ENCODE assay signal across 20 cellular contexts in the genomic region with DNA sequence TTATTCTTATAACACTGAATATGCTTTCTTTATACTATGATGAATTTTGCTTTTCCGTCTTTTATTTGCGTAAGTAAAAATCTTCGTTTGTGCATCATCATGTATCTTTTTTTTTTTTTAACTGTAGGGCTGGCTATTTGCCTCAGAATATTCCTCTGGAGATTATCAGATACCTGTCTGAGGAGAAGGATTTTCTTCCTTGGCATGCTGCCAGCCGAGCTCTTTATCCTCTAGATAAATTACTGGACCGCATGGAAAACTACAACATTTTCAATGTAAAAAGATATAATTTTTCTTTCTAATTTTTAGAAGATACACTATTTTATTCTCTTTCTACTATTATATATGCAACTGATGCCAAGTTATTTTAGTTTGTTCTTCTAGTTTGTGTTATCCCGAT.
"Had no signal": no experiment of that assay in that cellular context is flagged by ENCODE, and none has a peak within 500 bp of the region (broad histone marks: within the 10 kb centered on the region; RNA-seq: fewer than 3 reads in every experiment).

No MANE protein-coding gene starts in this region.

- H3K27ac Mint-ChIP-seq: natural killer cell; stimulated activated memory B cell treated with anti-CD40 and anti-IgM and Interleukin-4, amounts not matched to agents 10 μg/mL and 1 μg/mL and 100 μg/mL, for 72 hours; stimulated activated naive CD8-positive, alpha-beta T cell treated with anti-CD3 and anti-CD28 coated beads, Interleukin-15, Interleukin-2, amounts not matched to agents 100 ng/mL and 50 ng/mL, for 24 hours had no signal

- ATAC-seq: esophagus mucosa; gastroesophageal sphincter; left lobe of liver; mucosa of descending colon; natural killer cell; sciatic nerve; stimulated activated memory B cell treated with anti-CD40 and anti-IgM and Interleukin-4, amounts not matched to agents 10 μg/mL and 1 μg/mL and 100 μg/mL, for 72 hours had no signal

- H3K9me3 Mint-ChIP-seq: neural crest cell; stimulated activated memory B cell treated with anti-CD40 and anti-IgM and Interleukin-4, amounts not matched to agents 10 μg/mL and 1 μg/mL and 100 μg/mL, for 72 hours had no signal

- H3K4me1 Mint-ChIP-seq: natural killer cell; neural crest cell; stimulated activated memory B cell treated with anti-CD40 and anti-IgM and Interleukin-4, amounts not matched to agents 10 μg/mL and 1 μg/mL and 100 μg/mL, for 72 hours had no signal

- H3K4me3 Mint-ChIP-seq: natural killer cell; neural crest cell; stimulated activated memory B cell treated with anti-CD40 and anti-IgM and Interleukin-4, amounts not matched to agents 10 μg/mL and 1 μg/mL and 100 μg/mL, for 72 hours; stimulated activated naive CD8-positive, alpha-beta T cell treated with anti-CD3 and anti-CD28 coated beads, Interleukin-15, Interleukin-2, amounts not matched to agents 100 ng/mL and 50 ng/mL, for 24 hours had no signal

- H3K36me3 Mint-ChIP-seq: natural killer cell; stimulated activated memory B cell treated with anti-CD40 and anti-IgM and Interleukin-4, amounts not matched to agents 10 μg/mL and 1 μg/mL and 100 μg/mL, for 72 hours had no signal

- H3K27me3 Mint-ChIP-seq: stimulated activated memory B cell treated with anti-CD40 and anti-IgM and Interleukin-4, amounts not matched to agents 10 μg/mL and 1 μg/mL and 100 μg/mL, for 72 hours; stimulated activated naive CD8-positive, alpha-beta T cell treated with anti-CD3 and anti-CD28 coated beads, Interleukin-15, Interleukin-2, amounts not matched to agents 100 ng/mL and 50 ng/mL, for 24 hours had no signal

- DNase-seq: effector CD8-positive, alpha-beta T cell; glutamatergic neuron; islet precursor cell; mammary epithelial cell; mucosa of descending colon; natural killer cell; posterior cingulate gyrus; spleen; stimulated activated CD4-positive, alpha-beta T cell treated with anti-CD3 and anti-CD28 coated beads, Interleukin-15, amount 100 ng/mL, for 24 hours; stimulated activated CD4-positive, alpha-beta T cell treated with anti-CD3 and anti-CD28 coated beads, Interleukin-1b, Interleukin-23, amount 100 ng/mL, for 48 hours; stimulated activated CD4-positive, alpha-beta T cell treated with anti-CD3 and anti-CD28 coated beads, Interleukin-4, amount 100 ng/mL, for 24 hours; tibial artery; upper lobe of left lung had no signal
